ENCODE assay signal across 28 cellular contexts in genomic region chr15:95422255-95422654, GRCh38.
"Had no signal": no experiment of that assay in that cellular context is flagged by ENCODE, and none has a peak within 500 bp of the region (broad histone marks: within the 10 kb centered on the region; RNA-seq: fewer than 3 reads in every experiment).

No MANE protein-coding gene starts in this region.

- FAIRE-seq: colon, endometrium, endothelial cell of umbilical vein, frontal cortex had no signal

- H3K4me1 ChIP-seq: colonic mucosa, esophagus muscularis mucosa, esophagus squamous epithelium, foreskin keratinocyte, gastrocnemius medialis, gastroesophageal sphincter, heart right ventricle had no signal

- H3K27ac ChIP-seq: colonic mucosa, coronary artery, dorsolateral prefrontal cortex, epithelial cell of prostate, esophagus muscularis mucosa, esophagus squamous epithelium, foreskin keratinocyte, gastrocnemius medialis, gastroesophageal sphincter, heart left ventricle, heart right ventricle had no signal

- H3K4me3 ChIP-seq: colonic mucosa, coronary artery, dorsolateral prefrontal cortex, esophagus muscularis mucosa, esophagus squamous epithelium, gastrocnemius medialis, gastroesophageal sphincter, heart left ventricle, heart right ventricle had no signal

- H3K36me3 ChIP-seq: colonic mucosa, esophagus muscularis mucosa, esophagus squamous epithelium, gastrocnemius medialis, gastroesophageal sphincter, heart left ventricle, heart right ventricle had no signal

- H3K27me3 ChIP-seq: colonic mucosa, esophagus muscularis mucosa, esophagus squamous epithelium, foreskin keratinocyte, gastrocnemius medialis, gastroesophageal sphincter, heart left ventricle, heart right ventricle had no signal

- DNase-seq: colonic mucosa; cortex of kidney; dermis blood vessel endothelial cell; dorsolateral prefrontal cortex; effector CD4-positive, alpha-beta T cell; effector CD8-positive, alpha-beta T cell; effector memory CD4-positive, alpha-beta T cell; effector memory CD8-positive, alpha-beta T cell; endodermal cell; erythroblast; esophagus squamous epithelium; foreskin fibroblast; foreskin keratinocyte; foreskin melanocyte; gastrocnemius medialis; glutamatergic neuron; head of caudate nucleus; heart left ventricle; heart right ventricle had no signal

- ATAC-seq: effector memory CD8-positive, alpha-beta T cell; esophagus mucosa; foreskin keratinocyte; gastrocnemius medialis; gastroesophageal sphincter; heart left ventricle; heart right ventricle had no signal

- H3K9me3 ChIP-seq: colonic mucosa, esophagus muscularis mucosa, gastrocnemius medialis, gastroesophageal sphincter had no signal
